9 cellular contexts compared by ENCODE assay signal in genomic region chr5:159206368-159206767, GRCh38. TPM values are rescaled to one million over a fixed set of nuclear protein-coding genes. Genes with fewer than 3 reads are reported as not detected.
DNase-seq lines count a peak whose midpoint lies in the region; ATAC-seq and TF ChIP-seq lines count a peak whose summit lies in the region.
"Had no signal": no experiment of that assay in that cellular context is flagged by ENCODE, and none has a peak within 500 bp of the region (broad histone marks: within the 10 kb centered on the region; RNA-seq: fewer than 3 reads in every experiment).

No MANE protein-coding gene starts in this region.

- peaks cover 78% of the 10 kb centered on the region for H3K79me2 ChIP-seq in ACC112 (ENCODE audit: control insufficient read depth, insufficient read depth, low read length, unreplicated experiment)

- H3K9me3 Mint-ChIP-seq in brain: peaks cover 0 to 4% (median 0%) of the 10 kb centered on the region in 5 experiments

- H3K27me3 Mint-ChIP-seq in brain: no peaks in the 10 kb centered on the region

- H3K4me3 Mint-ChIP-seq in brain: peak overlapping the region; percentile 93 to 100 (median 95)

- H3K36me3 Mint-ChIP-seq in brain: peaks cover 16% of the 10 kb centered on the region

- DNase-seq in NCI-H345 treated with DMSO at 0.1 percent for 48 hours (lab: John Stamatoyannopoulos, UW; ENCODE audit: unreplicated experiment): no peak
- DNase-seq: activated CD4-positive, alpha-beta T cell treated with anti-CD3 and anti-CD28 coated beads for 48 hours had no signal

- H3K27ac ChIP-seq in ACC112 (ENCODE audit: low read depth, low read length) (peak overlapping the region; percentile 87), HUES6 (ENCODE audit: low read depth, low read length) (no peak overlapping the region)

- H3K9ac ChIP-seq in HUES6 (ENCODE audit: low read length) (no peak overlapping the region), mucosa of stomach (ENCODE audit: low read length) (peak overlapping the region; percentile 19)

- H2AFZ ChIP-seq in ACC112 (ENCODE audit: low read length, unreplicated experiment): no peak overlapping the region

- peak overlapping the region; percentile 97 to 100 (median 99) for H3K27ac Mint-ChIP-seq in brain

- H3K27me3 ChIP-seq in ACC112 (ENCODE audit: insufficient read depth, low read length): no peaks in the 10 kb centered on the region
- H3K27me3 ChIP-seq in HUES6 (ENCODE audit: control insufficient read depth, insufficient read depth, low read length): peaks cover 8% of the 10 kb centered on the region; the same call in 1 of the 2 replicates
- no peaks in the 10 kb centered on the region for H3K27me3 ChIP-seq in mucosa of stomach (ENCODE audit: control insufficient read depth, insufficient read depth, low read length)

- no peak for TF ChIP-seq CTCF in brain (conservative IDR thresholded peaks at IDR 0.05)

- H3K4me3 ChIP-seq in ACC112 (ENCODE audit: low read depth, low read length) (peak overlapping the region; percentile 99), HUES6 (ENCODE audit: low read depth, low read length) (peak overlapping the region; percentile 89; the same call in 1 of the 2 replicates), mucosa of stomach (ENCODE audit: low read length) (no peak overlapping the region)

- peaks cover 73% of the 10 kb centered on the region for H3K4me1 Mint-ChIP-seq in brain

- ATAC-seq in GM21576 (IDR thresholded peaks at IDR 0.05; ENCODE audit: unreplicated experiment): no peak
- no peak for ATAC-seq in HG03196 (IDR thresholded peaks at IDR 0.05; ENCODE audit: unreplicated experiment)
- no peak for ATAC-seq in GM21447 (IDR thresholded peaks at IDR 0.05; ENCODE audit: unreplicated experiment)

- peaks cover 40% of the 10 kb centered on the region for H3K4me1 ChIP-seq in ACC112 (ENCODE audit: control insufficient read depth, insufficient read depth, low read length, unreplicated experiment)
- peaks cover 15% of the 10 kb centered on the region for H3K4me1 ChIP-seq in HUES6 (ENCODE audit: control insufficient read depth, insufficient read depth, low read length)
- H3K4me1 ChIP-seq in mucosa of stomach (ENCODE audit: control insufficient read depth, insufficient read depth, low read length): peaks cover 16% of the 10 kb centered on the region

- H3K9me3 ChIP-seq in HUES6 (ENCODE audit: control insufficient read depth, insufficient read depth, low read depth, low read length) (no peaks in the 10 kb centered on the region), mucosa of stomach (ENCODE audit: control insufficient read depth, low read length) (no peaks in the 10 kb centered on the region)

- H3K36me3 ChIP-seq in ACC112 (ENCODE audit: insufficient read depth, low read length) (peaks cover under 1% of the 10 kb centered on the region), HUES6 (ENCODE audit: control insufficient read depth, insufficient read depth, low read length) (no peaks in the 10 kb centered on the region), mucosa of stomach (ENCODE audit: control insufficient read depth, insufficient read depth, low read length) (no peaks in the 10 kb centered on the region)

RNA-seq across cellular contexts. Expression of gene RNF145, which starts 3.0 kb away (rescaled TPM):
- 33.5 TPM for polyA plus RNA-seq in brain (ENCODE audit: insufficient read depth, low read depth, low replicate concordance)

RNA-seq across cellular contexts. Expression of gene UBLCP1, which starts 56.7 kb away (rescaled TPM):
- polyA plus RNA-seq in brain (ENCODE audit: insufficient read depth, low read depth, low replicate concordance): 7.2 TPM
